21 cellular contexts compared by ENCODE assay signal in the genomic region with DNA sequence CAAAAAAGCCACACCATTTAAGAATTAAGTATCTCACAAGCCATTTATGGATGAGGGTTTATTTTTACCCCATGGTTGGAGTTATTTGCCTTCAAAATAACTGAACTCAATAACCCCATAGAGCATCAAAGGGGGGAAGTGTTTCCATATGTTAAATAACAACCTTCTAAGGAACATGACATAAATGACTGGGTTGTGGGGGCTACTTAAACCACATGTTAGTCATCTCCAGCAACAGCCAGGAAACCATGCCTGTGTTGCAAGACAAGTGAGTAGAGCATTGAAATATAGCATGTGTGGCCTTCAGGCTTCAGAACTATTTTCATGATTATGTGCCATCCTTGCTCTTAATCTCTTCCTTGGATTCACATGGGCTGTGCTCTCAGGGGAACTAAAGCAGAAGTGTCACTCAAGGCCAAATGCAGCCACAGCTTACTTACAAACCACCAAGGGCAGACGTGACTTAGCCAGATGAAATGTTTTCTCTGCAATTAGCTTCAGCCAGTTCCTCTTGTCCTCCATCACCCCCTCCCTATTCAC.
A peak's percentile ranks its signal among the peaks of the same experiment; 100 is the strongest.
DNase-seq lines count a peak whose midpoint lies in the region; ATAC-seq and TF ChIP-seq lines count a peak whose summit lies in the region.
"Had no signal": no experiment of that assay in that cellular context is flagged by ENCODE, and none has a peak within 500 bp of the region (broad histone marks: within the 10 kb centered on the region; RNA-seq: fewer than 3 reads in every experiment).

No MANE protein-coding gene starts in this region.

- no peak for ATAC-seq in naive thymus-derived CD4-positive, alpha-beta T cell
- no peak for ATAC-seq in right cardiac atrium
- ATAC-seq: GM23338, T-helper 17 cell had no signal

- no peak for TF ChIP-seq POLR2A in NB4 (IDR thresholded peaks at IDR 0.05; ENCODE audit: extremely low read depth, insufficient read length)

- H3K4me1 ChIP-seq in naive thymus-derived CD4-positive, alpha-beta T cell (ENCODE audit: control insufficient read depth in 2 of 2, insufficient read depth in 2 of 2, low read length in 2 of 2): no peaks in the 10 kb centered on the region
- no peaks in the 10 kb centered on the region for H3K4me1 ChIP-seq in right cardiac atrium (ENCODE audit: control insufficient read depth, insufficient read depth, low read length)
- H3K4me1 ChIP-seq: SJCRH30 had no signal

- no peaks in the 10 kb centered on the region for H3K4me1 Mint-ChIP-seq in naive thymus-derived CD4-positive, alpha-beta T cell
- H3K4me1 Mint-ChIP-seq: GM23338, T-helper 17 cell had no signal

- H3K27ac Mint-ChIP-seq in naive thymus-derived CD4-positive, alpha-beta T cell: no peak overlapping the region
- H3K27ac Mint-ChIP-seq: GM23338, IgD-negative memory B cell, T-helper 17 cell had no signal

- CTCF ChIA-PET in naive thymus-derived CD4-positive, alpha-beta T cell (lab: Charles Lee): no interaction called here

- H3K9me3 Mint-ChIP-seq in naive thymus-derived CD4-positive, alpha-beta T cell: peaks cover 0 to 18% (median 8%) of the 10 kb centered on the region in 11 donors

- intact Hi-C loops in naive thymus-derived CD4-positive, alpha-beta T cell (cut with micrococcal nuclease): no loop called here
- intact Hi-C loops in right cardiac atrium (cut with DNase I): no loop called here

- H3K4me3 Mint-ChIP-seq in naive thymus-derived CD4-positive, alpha-beta T cell: no peak overlapping the region
- H3K4me3 Mint-ChIP-seq: GM23338, IgD-negative memory B cell, T-helper 17 cell had no signal

- no peaks in the 10 kb centered on the region for H3K36me3 Mint-ChIP-seq in naive thymus-derived CD4-positive, alpha-beta T cell
- H3K36me3 Mint-ChIP-seq: IgD-negative memory B cell had no signal

- POLR2A ChIA-PET in naive thymus-derived CD4-positive, alpha-beta T cell (lab: Charles Lee): no interaction called here

- H3K27ac ChIP-seq in naive thymus-derived CD4-positive, alpha-beta T cell (ENCODE audit: low read depth, low read length): no peak overlapping the region
- H3K27ac ChIP-seq in right cardiac atrium (ENCODE audit: low read length): no peak overlapping the region
- H3K27ac ChIP-seq: C4-2B, SJCRH30 had no signal

- no peaks in the 10 kb centered on the region for H3K9me3 ChIP-seq in naive thymus-derived CD4-positive, alpha-beta T cell (ENCODE audit: control insufficient read depth in 2 of 3, low read length in 3 of 3)
- no peaks in the 10 kb centered on the region for H3K9me3 ChIP-seq in right cardiac atrium (ENCODE audit: control insufficient read depth, low read length)
- H3K9me3 ChIP-seq: SJCRH30 had no signal

- H3K36me3 ChIP-seq in naive thymus-derived CD4-positive, alpha-beta T cell (ENCODE audit: control insufficient read depth in 2 of 3, insufficient read depth in 3 of 3, low read length in 3 of 3): no peaks in the 10 kb centered on the region
- H3K36me3 ChIP-seq: SJCRH30 had no signal

- no peak for TF ChIP-seq CTCF in NB4 (IDR thresholded peaks at IDR 0.05; ENCODE audit: low read depth, low read length)

- no peak overlapping the region for H3K4me3 ChIP-seq in Jurkat, Clone E6-1 (ENCODE audit: low read length)
- H3K4me3 ChIP-seq in NB4 (ENCODE audit: low read depth, low read length) (no peak overlapping the region), right cardiac atrium (ENCODE audit: low read length) (no peak overlapping the region)
- H3K4me3 ChIP-seq in naive thymus-derived CD4-positive, alpha-beta T cell (ENCODE audit: low read length): no peak overlapping the region
- H3K4me3 ChIP-seq: GM23338, SJCRH30 had no signal

- DNase-seq in AML-193 (lab: John Stamatoyannopoulos, UW) (peak; percentile 35 to 38), NB4 (ENCODE audit: low read depth) (peak; percentile 93), UCSD-AML1 (lab: John Stamatoyannopoulos, UW; ENCODE audit: unreplicated experiment) (peak; percentile 51), iPS-NIHi7 (ENCODE audit: extremely low spot score) (no peak), right cardiac atrium (no peak)
- DNase-seq in Jurkat, Clone E6-1 (ENCODE audit: low read depth, low spot score): peak; percentile 18
- no peak for DNase-seq in activated CD8-positive, alpha-beta memory T cell treated with anti-CD3 and anti-CD28 coated beads, Interleukin-2, amount 50 U/mL, for 48 hours
- DNase-seq in naive thymus-derived CD4-positive, alpha-beta T cell: no peak
- DNase-seq: DMS79 treated with DMSO at 0.1 percent for 48 hours, HCEC 1CT, NCI-H1048, NCI-H1436, NCI-H2029, NCI-H2171, NCI-H526, RPMI8226, SJCRH30, T-helper 17 cell had no signal

- H3K27me3 ChIP-seq in naive thymus-derived CD4-positive, alpha-beta T cell (ENCODE audit: control insufficient read depth in 2 of 2, insufficient read depth in 2 of 2, low read length in 2 of 2): no peaks in the 10 kb centered on the region
- no peaks in the 10 kb centered on the region for H3K27me3 ChIP-seq in right cardiac atrium (ENCODE audit: control insufficient read depth, insufficient read depth)
- H3K27me3 ChIP-seq: SJCRH30 had no signal

- 53% methylated on average over 1 of the region's 1 CpG for WGBS in right cardiac atrium

- H3K27me3 Mint-ChIP-seq in naive thymus-derived CD4-positive, alpha-beta T cell: peaks cover 0 to 16% (median 7%) of the 10 kb centered on the region in 5 donors
- H3K27me3 Mint-ChIP-seq: IgD-negative memory B cell, T-helper 17 cell had no signal

Comparison
In these comparisons a context has a peak if more than half of its experiments do, and no peak if none do; other contexts are left out.
1. DNase-seq: peak in AML-193 (2 of 2), Jurkat, Clone E6-1 (single experiment), NB4 (single experiment) and UCSD-AML1 (single experiment); none in iPS-NIHi7 (single experiment), activated CD8-positive, alpha-beta memory T cell treated with anti-CD3 and anti-CD28 coated beads, Interleukin-2, amount 50 U/mL, for 48 hours (single experiment), naive thymus-derived CD4-positive, alpha-beta T cell (0 of 9) and right cardiac atrium (0 of 3).